Comparison of ENCODE assay signal across 26 cellular contexts in the genomic region with DNA sequence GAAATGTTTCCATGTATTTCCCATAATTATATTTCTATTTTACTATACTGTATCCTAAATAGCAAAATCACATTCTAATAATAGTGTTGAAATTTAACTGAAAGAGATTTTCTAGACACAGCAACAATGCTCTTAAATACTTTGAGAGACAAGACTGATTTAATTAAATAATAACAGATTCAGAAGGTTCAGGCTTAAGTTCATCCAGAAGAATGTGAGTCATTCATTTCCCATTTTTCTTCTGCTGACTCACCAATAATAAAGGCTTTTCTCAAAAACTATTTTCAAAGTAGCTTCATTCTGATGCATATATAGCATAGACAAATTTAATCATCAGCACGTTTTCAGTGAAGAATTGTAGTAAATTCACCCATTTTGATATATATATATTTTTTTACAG.
DNase-seq lines count a peak whose midpoint lies in the region; ATAC-seq and TF ChIP-seq lines count a peak whose summit lies in the region.
"Had no signal": no experiment of that assay in that cellular context is flagged by ENCODE, and none has a peak within 500 bp of the region (broad histone marks: within the 10 kb centered on the region; RNA-seq: fewer than 3 reads in every experiment).

No MANE protein-coding gene starts in this region.

- no peak overlapping the region for H3K4me3 ChIP-seq in epithelial cell of esophagus (ENCODE audit: low read length)
- H3K4me3 ChIP-seq: esophagus squamous epithelium, HAP-1, ovary, sigmoid colon had no signal

- no peak for ATAC-seq in HG03095 (IDR thresholded peaks at IDR 0.05; ENCODE audit: unreplicated experiment)
- ATAC-seq: left lobe of liver, natural killer cell had no signal

- CTCF ChIA-PET in RWPE1 (lab: Yijun Ruan, JAX) = no interaction called here

- TF ChIP-seq CTCF in RWPE1 (conservative IDR thresholded peaks at IDR 0.05; ENCODE audit: low read depth) = no peak
- TF ChIP-seq CTCF in epithelial cell of esophagus (IDR thresholded peaks at IDR 0.05; ENCODE audit: insufficient read depth, low read depth, low read length, missing control alignments) = no peak

- peak; percentile 8 for DNase-seq in AG20443 (ENCODE audit: low spot score)
- peak; percentile 4 for DNase-seq in RWPE1 (ENCODE audit: low spot score)
- DNase-seq in epithelial cell of esophagus (ENCODE audit: low read depth) = peak; percentile 20
- peak; percentile 28 for DNase-seq in non-pigmented ciliary epithelial cell (ENCODE audit: low read depth)
- DNase-seq in NCI-H1436 (lab: John Stamatoyannopoulos, UW) = no peak
- DNase-seq in LoVo (ENCODE audit: low spot score) = no peak
- DNase-seq in NCI-H748 (lab: John Stamatoyannopoulos, UW; ENCODE audit: unreplicated experiment) = no peak
- DNase-seq: activated CD4-positive, CD25-positive, alpha-beta regulatory T cell treated with anti-CD3 and anti-CD28 coated beads, Interleukin-2, amount 50 U/mL, for 72 hours; activated naive CD4-positive, alpha-beta T cell; activated T-cell treated with anti-CD3 and anti-CD28 coated beads, Interleukin-2, amount 50 U/mL, for 1 hour; amniotic stem cell; CD4-positive, CD25-positive, alpha-beta regulatory T cell; effector memory CD4-positive, alpha-beta T cell; esophagus squamous epithelium; KG1; midbrain; natural killer cell; NCI-H1694; NCI-H2227 treated with DMSO at 0.1 percent for 48 hours; NCI-H82; ovary; SHP77 treated with DMSO at 0.1 percent for 48 hours; sigmoid colon had no signal

- no peak overlapping the region for H3K27ac ChIP-seq in RWPE1
- H3K27ac ChIP-seq: esophagus squamous epithelium, ovary, sigmoid colon had no signal

- POLR2A ChIA-PET in RWPE1 (lab: Yijun Ruan, JAX; ENCODE audit: low non-redundant PET) = no interaction called here

Comparison
In these comparisons a context has a peak if more than half of its experiments do, and no peak if none do; other contexts are left out.
1. DNase-seq: peak in AG20443 (single experiment), RWPE1 (single experiment), epithelial cell of esophagus (single experiment) and non-pigmented ciliary epithelial cell (single experiment); none in NCI-H1436 (single experiment), LoVo (single experiment) and NCI-H748 (single experiment).